23 cellular contexts compared by ENCODE assay signal in the genomic region with DNA sequence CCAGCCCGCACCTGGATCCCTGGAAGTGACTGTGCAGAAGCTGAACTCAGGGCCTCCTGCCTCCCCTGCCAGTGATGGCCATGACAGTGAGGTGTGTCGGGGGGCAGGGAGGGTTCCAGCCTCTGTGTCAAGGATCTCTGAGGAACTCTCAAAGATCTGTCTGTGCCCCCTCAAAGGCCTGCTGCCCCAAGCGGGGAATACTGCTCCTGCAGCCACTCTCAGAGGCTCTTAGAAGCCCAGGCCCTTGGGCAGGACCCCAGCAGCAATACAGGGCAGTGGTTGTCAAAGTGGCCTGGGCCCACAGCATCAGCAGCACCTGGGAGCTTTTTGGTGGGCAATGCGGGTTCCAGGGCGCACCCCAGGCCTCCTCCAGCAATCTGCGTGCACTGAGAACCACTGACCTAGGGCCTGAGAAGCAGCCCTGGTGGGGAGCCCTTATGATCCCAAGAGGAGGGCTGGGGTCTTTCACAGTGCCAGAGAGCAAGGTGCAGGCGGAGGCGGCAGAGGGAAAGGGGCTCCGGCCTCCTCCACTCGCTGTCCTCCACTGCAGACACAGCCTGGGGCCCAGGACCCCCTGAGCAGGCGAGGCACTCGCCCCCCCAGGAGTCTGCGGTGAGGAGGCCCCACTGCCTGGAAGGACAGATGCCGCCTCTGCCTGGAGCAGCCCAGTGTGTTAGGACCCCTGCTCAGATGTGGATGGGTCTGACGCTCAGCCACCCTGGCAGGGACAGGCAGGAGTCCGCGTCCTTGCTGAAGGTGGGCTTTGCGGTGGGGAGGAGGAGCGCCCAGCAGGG.
"Had no signal": no experiment of that assay in that cellular context is flagged by ENCODE, and none has a peak within 500 bp of the region (broad histone marks: within the 10 kb centered on the region; RNA-seq: fewer than 3 reads in every experiment).

No MANE protein-coding gene starts in this region.

- H3K4me3 ChIP-seq: pancreas, psoas muscle, smooth muscle cell, suprapubic skin, tibial artery, upper lobe of right lung had no signal

- H3K9me3 ChIP-seq: pancreas, psoas muscle, suprapubic skin, tibial artery, upper lobe of right lung had no signal

- DNase-seq: activated CD4-positive, alpha-beta T cell treated with anti-CD3 and anti-CD28 coated beads for 4 hours; activated CD4-positive, alpha-beta T cell treated with anti-CD3 and anti-CD28 coated beads, Interleukin-2, amount 50 U/mL, for 4 hours; activated gamma-delta T cell; activated naive CD4-positive, alpha-beta T cell treated with anti-CD3 and anti-CD28 coated beads, Interleukin-2, amount 50 U/mL, for 16 hours; amniotic stem cell; brain microvascular endothelial cell; head of caudate nucleus; hippocampal formation; midbrain; naive thymus-derived CD4-positive, alpha-beta T cell; nucleus accumbens; pancreas; psoas muscle; stimulated activated CD4-positive, alpha-beta T cell treated with anti-CD3 and anti-CD28 coated beads, Interleukin-15, amount 100 ng/mL, for 24 hours; stimulated activated CD4-positive, alpha-beta T cell treated with anti-CD3 and anti-CD28 coated beads, Interleukin-2, amount 100 ng/mL, for 24 hours; stimulated activated naive B cell treated with anti-CD40 and anti-IgM and Interleukin-4, amounts not matched to agents 10 μg/mL and 1 μg/mL and 100 μg/mL, for 72 hours; tibial artery; upper lobe of right lung had no signal

- H3K36me3 ChIP-seq: brain microvascular endothelial cell, pancreas, suprapubic skin, tibial artery, upper lobe of right lung had no signal

- H3K4me1 ChIP-seq: pancreas had no signal

- FAIRE-seq: astrocyte, endothelial cell of umbilical vein, keratinocyte, pancreas had no signal

- ATAC-seq: naive thymus-derived CD4-positive, alpha-beta T cell; pancreas; psoas muscle; stimulated activated naive B cell treated with anti-CD40 and anti-IgM and Interleukin-4, amounts not matched to agents 10 μg/mL and 1 μg/mL and 100 μg/mL, for 72 hours; upper lobe of right lung had no signal

- H3K27me3 ChIP-seq: brain microvascular endothelial cell, pancreas had no signal

- H3K27ac ChIP-seq: brain microvascular endothelial cell, pancreas, psoas muscle, suprapubic skin, tibial artery, upper lobe of right lung had no signal

- H3K4me2 ChIP-seq: smooth muscle cell had no signal
